Comparison of ENCODE assay signal across 9 cellular contexts in the genomic region with DNA sequence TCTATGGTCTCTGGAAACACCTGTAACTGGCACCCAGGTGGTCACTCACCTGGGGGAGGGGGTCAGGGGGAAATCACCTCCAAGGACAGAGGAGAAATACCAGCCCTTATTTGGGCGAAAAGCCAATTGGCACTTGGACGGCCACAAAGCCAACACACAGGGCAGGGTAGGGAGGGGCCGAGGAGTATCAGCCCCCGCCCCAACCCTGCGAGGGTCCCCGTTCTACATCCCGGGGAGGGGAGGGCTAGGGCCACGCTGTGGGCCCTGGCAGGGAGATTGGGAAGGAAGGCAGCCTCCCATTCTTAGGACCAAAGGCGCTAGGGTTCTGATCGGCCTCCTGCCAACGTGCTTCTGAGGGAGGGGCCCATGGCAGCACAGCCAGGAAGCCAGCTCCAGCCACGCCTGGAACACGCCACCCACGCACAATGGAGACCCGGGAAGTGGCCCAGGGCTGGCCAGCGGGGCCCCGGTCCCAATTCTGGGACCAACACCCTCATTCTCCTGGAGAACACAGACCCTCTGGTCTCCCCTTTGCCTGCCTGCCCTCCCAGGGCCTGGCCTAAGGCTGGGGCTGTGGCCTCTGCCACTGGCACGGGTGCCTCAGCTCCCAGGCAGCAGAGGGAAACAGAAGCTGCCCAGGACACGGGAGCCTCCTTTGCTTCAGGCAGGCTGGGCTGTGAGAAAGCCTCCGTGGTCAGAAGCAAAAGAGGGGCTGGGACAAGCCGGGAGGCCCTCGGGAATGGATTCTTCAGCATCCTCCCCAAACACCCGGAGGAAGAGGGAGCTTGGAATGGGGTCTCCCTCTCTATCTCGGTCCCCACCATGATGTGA. TPM values are rescaled to one million over a fixed set of nuclear protein-coding genes. Genes with fewer than 3 reads are reported as not detected.
A peak's percentile ranks its signal among the peaks of the same experiment; 100 is the strongest.
DNase-seq lines count a peak whose midpoint lies in the region; ATAC-seq, FAIRE-seq and TF ChIP-seq lines count a peak whose summit lies in the region.
"Had no signal": no experiment of that assay in that cellular context is flagged by ENCODE, and none has a peak within 500 bp of the region (broad histone marks: within the 10 kb centered on the region; RNA-seq: fewer than 3 reads in every experiment).

No MANE protein-coding gene starts in this region.

- no peak overlapping the region for H3K4me2 ChIP-seq in HepG2 (ENCODE audit: low read depth, low read length)
- H3K4me2 ChIP-seq: SK-N-SH had no signal

- WGBS in HepG2 (ENCODE audit: low lambda C conversion rate): 76% methylated on average over 9 of the region's 24 CpGs
- WGBS in testis, 2 donors: 36 to 56% methylated on average over 15 to 16 of the region's 24 CpGs

- peak; percentile 28 for ATAC-seq in Panc1
- no peak for ATAC-seq in HepG2

- TF ChIP-seq CTCF in Panc1 (IDR thresholded peaks at IDR 0.05): no peak
- TF ChIP-seq CTCF in HepG2 (CRISPR knock-in tag; IDR thresholded peaks at IDR 0.05): no peak
- TF ChIP-seq CTCF in testis (IDR thresholded peaks at IDR 0.05): no peak

- POLR2A ChIA-PET in Panc1 (lab: Charles Lee) (no interaction called here), HepG2 (lab: Yijun Ruan, JAX) (no interaction called here)

- no TSS peak for BruUV-seq in Panc1 (replicated peaks; lab: Mats Ljungman, UMichigan)
- BruUV-seq in HepG2 (replicated peaks; lab: Mats Ljungman, UMichigan): no TSS peak

- H3K36me3 ChIP-seq in Panc1 (ENCODE audit: control insufficient read depth, insufficient read depth, low read length): no peaks in the 10 kb centered on the region
- H3K36me3 ChIP-seq in HepG2 (replicated peaks in 1 of 2; ENCODE audit: control insufficient read depth in 1 of 2, insufficient read depth in 2 of 2, low read length in 2 of 2): no peaks in the 10 kb centered on the region; a peak in 1 of 5 replicates
- no peaks in the 10 kb centered on the region for H3K36me3 ChIP-seq in testis (ENCODE audit: low read depth, missing control alignments)
- H3K36me3 ChIP-seq in MG63: peaks cover 10% of the 10 kb centered on the region

- TF ChIP-seq POLR2A in HepG2 (IDR thresholded peaks at IDR 0.05; ENCODE audit: insufficient read depth in 1 of 2, low read depth in 2 of 2, low read length in 2 of 2) (no peak), testis (IDR thresholded peaks at IDR 0.05) (no peak)

- no peak overlapping the region for H3K9ac ChIP-seq in HepG2 (ENCODE audit: insufficient read depth, low read depth, low read length)
- H3K9ac ChIP-seq: SK-N-SH had no signal

- H3K4me1 ChIP-seq in Panc1 (ENCODE audit: control insufficient read depth, insufficient read depth, low read length): peaks cover 39% of the 10 kb centered on the region
- H3K4me1 ChIP-seq in HepG2 (ENCODE audit: insufficient read depth, low read length): peaks cover 44% of the 10 kb centered on the region
- H3K4me1 ChIP-seq in testis: peaks cover 38% of the 10 kb centered on the region

- TF ChIP-seq RAD21 in HepG2 (CRISPR knock-in tag; IDR thresholded peaks at IDR 0.05): no peak

- no peak for FAIRE-seq in HepG2 (lab: Jason Lieb, UNC)

- CTCF ChIA-PET in Panc1 (lab: Charles Lee) (no interaction called here), HepG2 (lab: Yijun Ruan, JAX; ENCODE audit: low intra/inter-chr PET ratio, low total read pairs) (no interaction called here)

- H2AFZ ChIP-seq in HepG2 (ENCODE audit: low read length): no peak overlapping the region

- TF ChIP-seq EP300 in HepG2 (IDR thresholded peaks at IDR 0.05; ENCODE audit: low read depth in 2 of 2, low read length in 2 of 2) (no peak), HepG2 (CRISPR knock-in tag; IDR thresholded peaks at IDR 0.05; ENCODE audit: borderline replicate concordance) (no peak)

- H3K27me3 ChIP-seq in Panc1 (ENCODE audit: control insufficient read depth, insufficient read depth, low read length): no peaks in the 10 kb centered on the region
- H3K27me3 ChIP-seq in HepG2 (ENCODE audit: control insufficient read depth in 1 of 2, insufficient read depth in 2 of 2, low read length in 2 of 2): no peaks in the 10 kb centered on the region
- no peaks in the 10 kb centered on the region for H3K27me3 ChIP-seq in testis
- no peaks in the 10 kb centered on the region for H3K27me3 ChIP-seq in MG63

- H3K27ac ChIP-seq in Panc1 (ENCODE audit: low read length) (no peak overlapping the region), cingulate gyrus (ENCODE audit: low read depth, low read length) (peak overlapping the region; percentile 10), HepG2 (ENCODE audit: extremely low read length, insufficient read depth, low read length) (no peak overlapping the region), testis (peak overlapping the region; percentile 56 to 75)

- in situ Hi-C loops in Panc1 (cut with HindIII; ENCODE audit: low pct_unique_long_range_greater_than_20kb, low sequenced_read_pairs): no loop called here
- in situ Hi-C loops in HepG2 (cut with HindIII; ENCODE audit: extremely low pct_ligation_motif_present, low pct_unique_long_range_greater_than_20kb): no loop called here

- no peaks in the 10 kb centered on the region for H3K9me3 ChIP-seq in Panc1 (ENCODE audit: control insufficient read depth, insufficient read depth, low read depth, low read length)
- no peaks in the 10 kb centered on the region for H3K9me3 ChIP-seq in HepG2 (ENCODE audit: low read length)
- no peaks in the 10 kb centered on the region for H3K9me3 ChIP-seq in testis
- H3K9me3 ChIP-seq in MG63: no peaks in the 10 kb centered on the region
- H3K9me3 ChIP-seq: SK-N-SH had no signal

- 0 out of 2 replicates have a peak, but pooled peaks cover 3% of the 10 kb centered on the region for H4K20me1 ChIP-seq in HepG2 (ENCODE audit: insufficient read depth, low read length)

- DNase-seq in Panc1 (ENCODE audit: low read depth, low spot score): no peak
- DNase-seq in HepG2 (ENCODE audit: low spot score): no peak
- peak; percentile 81 for DNase-seq in testis
- DNase-seq in MG63: no peak
- DNase-seq in NCI-H2171 treated with DMSO at 0.1 percent for 48 hours (lab: John Stamatoyannopoulos, UW): no peak
- no peak for DNase-seq in HuH-7 (ENCODE audit: low spot score)
- DNase-seq: cerebellar nuclear complex, SK-N-SH had no signal

- H3K4me3 ChIP-seq in Panc1 (ENCODE audit: low read depth in 2 of 2, low read length in 2 of 2): no peak overlapping the region
- H3K4me3 ChIP-seq in HepG2 (replicated peaks in 1 of 3; ENCODE audit: insufficient read depth in 1 of 3, low read depth in 2 of 3, low read length in 3 of 3): no peak overlapping the region
- H3K4me3 ChIP-seq in testis: no peak overlapping the region
- no peak overlapping the region for H3K4me3 ChIP-seq in MG63

- intact Hi-C loops in Panc1 (cut with micrococcal nuclease; ENCODE audit: unreplicated experiment): loop anchor here (5.0 to 10.0 kb wide), 3 partner anchors 97 to 258 kb away; no protein-coding TSS in a partner anchor
- intact Hi-C loops in HepG2 (cut with micrococcal nuclease; ENCODE audit: unreplicated experiment): no loop called here
- intact Hi-C loops in testis (cut with DNase I; ENCODE audit: low total_unique reads): loop anchor here (10.0 kb wide), 1 partner anchor 140 kb away; no protein-coding TSS in a partner anchor

- H3K79me2 ChIP-seq in HepG2 (ENCODE audit: insufficient read depth, low read length): no peaks in the 10 kb centered on the region

RNA-seq across cellular contexts. Expression of a gene that starts 7.4 kb away (rescaled TPM):
- total RNA-seq in Panc1 (2021; ENCODE audit: unreplicated experiment) (98.4 TPM), HepG2 (2016; rRNA removed; fragmentation: Illumina TruSeq; extraction: Trizol) (4.7 and 6.5 TPM in 2 replicates), testis (10 to 100 TPM; 30.1 to 33.1 TPM)
- 45.3 TPM for polyA plus RNA-seq in Panc1 (2012; ENCODE audit: insufficient read length)
- total RNA-seq in HepG2 (2016; cell fraction: cytosol; rRNA removed; fragmentation: Illumina TruSeq; extraction: Trizol; ENCODE audit: low read depth): 0.51 and 0.79 TPM in 2 replicates
- total RNA-seq in HepG2 (2016; cell fraction: insoluble cytoplasmic fraction; rRNA removed; fragmentation: Illumina TruSeq; extraction: Trizol): 4.0 and 6.6 TPM in 2 replicates
- total RNA-seq in HepG2 (2016; cell fraction: membrane; rRNA removed; fragmentation: Illumina TruSeq; extraction: Trizol): 2.0 TPM in 2 replicates
- total RNA-seq in HepG2 (2016; cell fraction: nucleus; rRNA removed; fragmentation: Illumina TruSeq; extraction: Trizol): 7.6 and 8.9 TPM in 2 replicates
- polyA plus RNA-seq in HepG2 (2011; rRNA removed) (1.7 and 2.6 TPM in 2 replicates), testis (ENCODE audit: insufficient read depth, low read depth, low replicate concordance) (18.7 TPM)
- 1.2 and 1.3 TPM in 2 replicates for polyA plus RNA-seq in HepG2 (2011; cell fraction: cytosol; rRNA removed)
- 13.0 and 15.1 TPM in 2 replicates for polyA plus RNA-seq in HepG2 (2011; cell fraction: nucleus; rRNA removed)
- polyA plus RNA-seq in HepG2 (2012): 4.0 and 5.0 TPM in 2 replicates
- polyA plus RNA-seq in HepG2 (2016; cell fraction: cytosol; fragmentation: Illumina TruSeq; extraction: Trizol; ENCODE audit: low read depth): 0.35 and 0.47 TPM in 2 replicates
- polyA plus RNA-seq in HepG2 (2016; cell fraction: insoluble cytoplasmic fraction; fragmentation: Illumina TruSeq; extraction: Trizol; ENCODE audit: low read depth): 3.9 and 4.7 TPM in 2 replicates
- polyA plus RNA-seq in HepG2 (2016; cell fraction: membrane; fragmentation: Illumina TruSeq; extraction: Trizol; ENCODE audit: low read depth): 0.98 and 1.0 TPM in 2 replicates
- polyA plus RNA-seq in HepG2 (2016; cell fraction: nucleus; fragmentation: Illumina TruSeq; extraction: Trizol; ENCODE audit: insufficient read depth, low read depth): 13.0 and 13.1 TPM in 2 replicates
- 8.8 and 30.1 TPM in 2 replicates for polyA minus RNA-seq in HepG2 (2011; rRNA and poly(A)+ RNA removed; ENCODE audit: low replicate concordance)
- 5.5 and 5.9 TPM in 2 replicates for polyA minus RNA-seq in HepG2 (2011; cell fraction: cytosol; rRNA and poly(A)+ RNA removed)
- 9.9 and 16.2 TPM in 2 replicates for polyA minus RNA-seq in HepG2 (2011; cell fraction: nucleus; rRNA and poly(A)+ RNA removed)
- 9.1 and 18.9 TPM in 2 replicates for total RNA-seq in MG63 (2014; rRNA removed; shearing (Covaris generic); ENCODE audit: low replicate concordance)

RNA-seq across cellular contexts. Expression of a gene that starts 20.7 kb away (rescaled TPM):
- total RNA-seq in Panc1 (2021; ENCODE audit: unreplicated experiment) (32.6 TPM), HepG2 (2016; rRNA removed; fragmentation: Illumina TruSeq; extraction: Trizol) (2.5 and 2.6 TPM in 2 replicates), testis (10 to 100 TPM; 12.6 to 14.1 TPM)
- polyA plus RNA-seq in Panc1 (2012; ENCODE audit: insufficient read length): 29.8 TPM
- 0.44 and 0.51 TPM in 2 replicates for total RNA-seq in HepG2 (2016; cell fraction: cytosol; rRNA removed; fragmentation: Illumina TruSeq; extraction: Trizol; ENCODE audit: low read depth)
- total RNA-seq in HepG2 (2016; cell fraction: insoluble cytoplasmic fraction; rRNA removed; fragmentation: Illumina TruSeq; extraction: Trizol): 2.1 and 2.5 TPM in 2 replicates
- total RNA-seq in HepG2 (2016; cell fraction: membrane; rRNA removed; fragmentation: Illumina TruSeq; extraction: Trizol): 2.4 TPM in 2 replicates
- total RNA-seq in HepG2 (2016; cell fraction: nucleus; rRNA removed; fragmentation: Illumina TruSeq; extraction: Trizol): 5.7 and 7.1 TPM in 2 replicates
- polyA plus RNA-seq in HepG2 (2011; rRNA removed) (4.8 and 6.7 TPM in 2 replicates), testis (ENCODE audit: insufficient read depth, low read depth, low replicate concordance) (3.9 TPM)
- 4.4 and 4.7 TPM in 2 replicates for polyA plus RNA-seq in HepG2 (2011; cell fraction: cytosol; rRNA removed)
- 7.5 and 8.6 TPM in 2 replicates for polyA plus RNA-seq in HepG2 (2011; cell fraction: nucleus; rRNA removed)
- polyA plus RNA-seq in HepG2 (2012): 13.2 and 13.3 TPM in 2 replicates
- 0.61 and 0.71 TPM in 2 replicates for polyA plus RNA-seq in HepG2 (2016; cell fraction: cytosol; fragmentation: Illumina TruSeq; extraction: Trizol; ENCODE audit: low read depth)
- 3.2 and 4.5 TPM in 2 replicates for polyA plus RNA-seq in HepG2 (2016; cell fraction: insoluble cytoplasmic fraction; fragmentation: Illumina TruSeq; extraction: Trizol; ENCODE audit: low read depth)
- 1.6 and 1.8 TPM in 2 replicates for polyA plus RNA-seq in HepG2 (2016; cell fraction: membrane; fragmentation: Illumina TruSeq; extraction: Trizol; ENCODE audit: low read depth)
- polyA plus RNA-seq in HepG2 (2016; cell fraction: nucleus; fragmentation: Illumina TruSeq; extraction: Trizol; ENCODE audit: insufficient read depth, low read depth): 13.4 and 14.4 TPM in 2 replicates
- 2.5 and 11.6 TPM in 2 replicates for polyA minus RNA-seq in HepG2 (2011; rRNA and poly(A)+ RNA removed; ENCODE audit: low replicate concordance)
- polyA minus RNA-seq in HepG2 (2011; cell fraction: cytosol; rRNA and poly(A)+ RNA removed): 6.9 and 7.3 TPM in 2 replicates
- polyA minus RNA-seq in HepG2 (2011; cell fraction: nucleus; rRNA and poly(A)+ RNA removed): 2.4 and 3.4 TPM in 2 replicates
- 0.76 and 1.8 TPM in 2 replicates for total RNA-seq in MG63 (2014; rRNA removed; shearing (Covaris generic); ENCODE audit: low replicate concordance)

Comparison
In these comparisons a context has a peak if more than half of its experiments do, and no peak if none do; other contexts are left out.
1. H3K27ac ChIP-seq: peak in cingulate gyrus (single experiment) and testis (2 of 2); none in Panc1 (single experiment) and HepG2 (single experiment).